Comparison of ENCODE assay signal across 36 cellular contexts in genomic region chr1:105533996-105534395, GRCh38.
"Had no signal": no experiment of that assay in that cellular context is flagged by ENCODE, and none has a peak within 500 bp of the region (broad histone marks: within the 10 kb centered on the region; RNA-seq: fewer than 3 reads in every experiment).

No MANE protein-coding gene starts in this region.

- DNase-seq: activated effector memory CD4-positive, alpha-beta T cell treated with anti-CD3 and anti-CD28 coated beads, Interleukin-2, amount 50 U/mL, for 16 hours; activated effector memory CD4-positive, alpha-beta T cell treated with Interleukin-2 at 50 U/mL for 16 hours; activated gamma-delta T cell; activated gamma-delta T cell treated with Interleukin-2 at 50 U/mL for 16 hours; activated naive CD4-positive, alpha-beta T cell; activated naive CD4-positive, alpha-beta T cell treated with anti-CD3 and anti-CD28 coated beads for 36 hours; activated naive CD4-positive, alpha-beta T cell treated with anti-CD3 and anti-CD28 coated beads, Interleukin-2, amount 10 ng/mL, durations not matched to agents 7 days and 5 days; activated naive CD4-positive, alpha-beta T cell treated with anti-CD3 and anti-CD28 coated beads, Interleukin-2, amount 50 U/mL, for 16 hours; activated naive CD4-positive, alpha-beta T cell treated with Interleukin-2 at 50 U/mL for 16 hours; activated naive CD8-positive, alpha-beta T cell treated with anti-CD3 and anti-CD28 coated beads for 36 hours; activated naive CD8-positive, alpha-beta T cell treated with anti-CD3 and anti-CD28 coated beads, Interleukin-2, amount 10 ng/mL, durations not matched to agents 7 days and 5 days; activated naive CD8-positive, alpha-beta T cell treated with anti-CD3 and anti-CD28 coated beads, Interleukin-2, amount 50 U/mL, for 24 hours; activated T-cell treated with anti-CD3 and anti-CD28 coated beads, Interleukin-2, amount 50 U/mL, for 4 hours; activated T-cell treated with anti-CD3 and anti-CD28 coated beads, Interleukin-2, amount 50 U/mL, for 48 hours; activated T-cell treated with anti-CD3 and anti-CD28 coated beads, Interleukin-2, amount 50 U/mL, for 72 hours; adrenal gland; amniotic stem cell; amygdala; anterior cingulate cortex; aorta; body of pancreas; brain microvascular endothelial cell; caudate nucleus; central memory CD4-positive, alpha-beta T cell; cerebellar nuclear complex had no signal

- H3K27ac Mint-ChIP-seq: activated naive CD4-positive, alpha-beta T cell treated with anti-CD3 and anti-CD28 coated beads for 36 hours; activated naive CD4-positive, alpha-beta T cell treated with anti-CD3 and anti-CD28 coated beads, Interleukin-2, amount 10 ng/mL, durations not matched to agents 7 days and 5 days; activated naive CD4-positive, alpha-beta T cell treated with anti-CD3 and anti-CD28 coated beads, Interleukin-2, amount 50 U/mL, for 24 hours; activated naive CD4-positive, alpha-beta T cell treated with anti-CD3 and anti-CD28 coated beads, Interleukin-2, amount 50 U/mL, for 72 hours; activated naive CD8-positive, alpha-beta T cell; activated naive CD8-positive, alpha-beta T cell treated with anti-CD3 and anti-CD28 coated beads for 36 hours; activated naive CD8-positive, alpha-beta T cell treated with anti-CD3 and anti-CD28 coated beads, Interleukin-2, amount 10 ng/mL, durations not matched to agents 7 days and 5 days; activated naive CD8-positive, alpha-beta T cell treated with anti-CD3 and anti-CD28 coated beads, Interleukin-2, amount 50 U/mL, for 24 hours; activated T-cell treated with anti-CD3 and anti-CD28 coated beads, Interleukin-2, amount 50 U/mL, for 72 hours; activated T-helper 1 cell treated with anti-CD3 and anti-CD28 coated beads, Interleukin-12 subunit alpha, Interleukin-12 subunit beta, Interleukin-2, Interleukin-4 antibody, amounts not matched to agents 30 ng/mL and 10 ng/mL and 1 ng/mL, durations not matched to agents 14 hours and 24 hours and 36 hours; activated T-helper 17 cell treated with anti-CD3 and anti-CD28 coated beads, Interleukin-2, amount 50 U/mL, for 72 hours; activated T-helper 2 cell treated with anti-CD3 and anti-CD28 coated beads, Interferon-gamma antibody, Interleukin-2, Interleukin-4, amounts not matched to agents 10 μg/mL and 5 μg/mL and 100 μg/mL, durations not matched to agents 14 hours and 24 hours and 36 hours; brain had no signal

- ATAC-seq: activated naive CD4-positive, alpha-beta T cell treated with anti-CD3 and anti-CD28 coated beads, Interleukin-2, amount 50 U/mL, for 72 hours; activated naive CD8-positive, alpha-beta T cell treated with anti-CD3 and anti-CD28 coated beads, Interleukin-2, amount 50 U/mL, for 24 hours; activated T-cell treated with anti-CD3 and anti-CD28 coated beads, Interleukin-2, amount 50 U/mL, for 4 hours; activated T-cell treated with anti-CD3 and anti-CD28 coated beads, Interleukin-2, amount 50 U/mL, for 72 hours; activated T-helper 17 cell treated with anti-CD3 and anti-CD28 coated beads, Interleukin-2, amount 50 U/mL, for 72 hours; body of pancreas had no signal

- H3K27ac ChIP-seq: adrenal gland, ascending aorta, body of pancreas, brain microvascular endothelial cell, breast epithelium, cardiac muscle cell had no signal

- H3K9me3 Mint-ChIP-seq: activated naive CD4-positive, alpha-beta T cell treated with anti-CD3 and anti-CD28 coated beads, Interleukin-2, amount 50 U/mL, for 24 hours had no signal

- H3K4me1 ChIP-seq: adrenal gland, ascending aorta, body of pancreas, breast epithelium had no signal

- H3K27me3 Mint-ChIP-seq: activated naive CD4-positive, alpha-beta T cell treated with anti-CD3 and anti-CD28 coated beads, Interleukin-2, amount 10 ng/mL, durations not matched to agents 7 days and 5 days; activated naive CD4-positive, alpha-beta T cell treated with anti-CD3 and anti-CD28 coated beads, Interleukin-2, amount 50 U/mL, for 24 hours; activated naive CD8-positive, alpha-beta T cell; activated naive CD8-positive, alpha-beta T cell treated with anti-CD3 and anti-CD28 coated beads for 36 hours; activated naive CD8-positive, alpha-beta T cell treated with anti-CD3 and anti-CD28 coated beads, Interleukin-2, amount 10 ng/mL, durations not matched to agents 7 days and 5 days; activated naive CD8-positive, alpha-beta T cell treated with anti-CD3 and anti-CD28 coated beads, Interleukin-2, amount 50 U/mL, for 24 hours; activated T-helper 17 cell treated with anti-CD3 and anti-CD28 coated beads, Interleukin-2, amount 50 U/mL, for 72 hours; brain; central memory CD8-positive, alpha-beta T cell had no signal

- H3K4me3 Mint-ChIP-seq: activated naive CD4-positive, alpha-beta T cell treated with anti-CD3 and anti-CD28 coated beads for 36 hours; activated naive CD4-positive, alpha-beta T cell treated with anti-CD3 and anti-CD28 coated beads, Interleukin-2, amount 10 ng/mL, durations not matched to agents 7 days and 5 days; activated naive CD4-positive, alpha-beta T cell treated with anti-CD3 and anti-CD28 coated beads, Interleukin-2, amount 50 U/mL, for 24 hours; activated naive CD8-positive, alpha-beta T cell; activated naive CD8-positive, alpha-beta T cell treated with anti-CD3 and anti-CD28 coated beads for 36 hours; activated naive CD8-positive, alpha-beta T cell treated with anti-CD3 and anti-CD28 coated beads, Interleukin-2, amount 10 ng/mL, durations not matched to agents 7 days and 5 days; activated naive CD8-positive, alpha-beta T cell treated with anti-CD3 and anti-CD28 coated beads, Interleukin-2, amount 50 U/mL, for 24 hours; activated T-cell treated with anti-CD3 and anti-CD28 coated beads, Interleukin-2, amount 50 U/mL, for 4 hours; activated T-cell treated with anti-CD3 and anti-CD28 coated beads, Interleukin-2, amount 50 U/mL, for 72 hours; activated T-helper 1 cell treated with anti-CD3 and anti-CD28 coated beads, Interleukin-12 subunit alpha, Interleukin-12 subunit beta, Interleukin-2, Interleukin-4 antibody, amounts not matched to agents 30 ng/mL and 10 ng/mL and 1 ng/mL, durations not matched to agents 14 hours and 24 hours and 36 hours; activated T-helper 17 cell treated with anti-CD3 and anti-CD28 coated beads, Interleukin-2, amount 50 U/mL, for 72 hours; brain; central memory CD8-positive, alpha-beta T cell had no signal

- H3K4me1 Mint-ChIP-seq: activated naive CD4-positive, alpha-beta T cell treated with anti-CD3 and anti-CD28 coated beads, Interleukin-2, amount 10 ng/mL, durations not matched to agents 7 days and 5 days; activated naive CD4-positive, alpha-beta T cell treated with anti-CD3 and anti-CD28 coated beads, Interleukin-2, amount 50 U/mL, for 24 hours; activated naive CD8-positive, alpha-beta T cell treated with anti-CD3 and anti-CD28 coated beads for 36 hours; activated naive CD8-positive, alpha-beta T cell treated with anti-CD3 and anti-CD28 coated beads, Interleukin-2, amount 10 ng/mL, durations not matched to agents 7 days and 5 days; activated naive CD8-positive, alpha-beta T cell treated with anti-CD3 and anti-CD28 coated beads, Interleukin-2, amount 50 U/mL, for 24 hours; activated T-helper 17 cell treated with anti-CD3 and anti-CD28 coated beads, Interleukin-2, amount 50 U/mL, for 72 hours; brain; central memory CD8-positive, alpha-beta T cell had no signal

- H3K4me3 ChIP-seq: adrenal gland, ascending aorta, body of pancreas, breast epithelium, cardiac muscle cell had no signal

- H3K36me3 ChIP-seq: adrenal gland, ascending aorta, brain microvascular endothelial cell, breast epithelium, cardiac muscle cell had no signal

- H3K27me3 ChIP-seq: adrenal gland, ascending aorta, body of pancreas, brain microvascular endothelial cell, breast epithelium, cardiac muscle cell had no signal

- H3K9me3 ChIP-seq: adrenal gland, body of pancreas, breast epithelium had no signal

- H3K36me3 Mint-ChIP-seq: activated naive CD4-positive, alpha-beta T cell treated with anti-CD3 and anti-CD28 coated beads, Interleukin-2, amount 10 ng/mL, durations not matched to agents 7 days and 5 days; activated naive CD4-positive, alpha-beta T cell treated with anti-CD3 and anti-CD28 coated beads, Interleukin-2, amount 50 U/mL, for 24 hours; activated naive CD8-positive, alpha-beta T cell; activated naive CD8-positive, alpha-beta T cell treated with anti-CD3 and anti-CD28 coated beads for 36 hours; activated naive CD8-positive, alpha-beta T cell treated with anti-CD3 and anti-CD28 coated beads, Interleukin-2, amount 10 ng/mL, durations not matched to agents 7 days and 5 days; brain had no signal
